Comparison of ENCODE assay signal across 13 cellular contexts in the genomic region with DNA sequence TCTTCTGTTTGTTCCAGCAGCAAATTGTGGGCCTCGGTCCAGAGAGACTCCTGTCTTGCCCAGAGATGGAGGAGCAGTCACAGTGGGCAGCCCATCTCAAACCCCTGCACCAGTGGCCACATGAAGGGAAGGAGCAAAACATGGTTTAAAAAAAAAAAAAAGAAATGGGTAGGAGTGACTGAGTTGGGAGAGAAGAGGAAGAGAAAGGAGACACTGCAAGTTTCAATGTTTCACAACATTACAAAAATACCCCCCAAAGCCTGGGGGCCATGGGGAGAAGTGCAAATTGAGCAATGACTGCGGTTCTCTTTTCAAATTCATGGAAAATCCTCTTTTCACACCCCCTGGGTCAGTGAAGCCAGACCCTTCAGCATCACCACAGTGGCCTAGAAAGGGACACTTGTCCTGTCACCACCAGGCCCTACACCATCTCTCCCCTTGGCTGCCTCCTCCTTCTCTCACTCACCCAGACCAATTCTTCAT.
A peak's percentile ranks its signal among the peaks of the same experiment; 100 is the strongest.
DNase-seq lines count a peak whose midpoint lies in the region; ATAC-seq and TF ChIP-seq lines count a peak whose summit lies in the region.
"Had no signal": no experiment of that assay in that cellular context is flagged by ENCODE, and none has a peak within 500 bp of the region (broad histone marks: within the 10 kb centered on the region; RNA-seq: fewer than 3 reads in every experiment).

No MANE protein-coding gene starts in this region.

- H3K4me1 ChIP-seq in colonic mucosa (peaks cover 4% of the 10 kb centered on the region), muscle layer of duodenum (ENCODE audit: control insufficient read depth in 1 of 2, insufficient read depth in 2 of 2, low read length in 2 of 2) (peaks cover 21 to 51% of the 10 kb centered on the region in 2 donors), tibial artery (peaks cover 0 to 55% (median 36%) of the 10 kb centered on the region in 4 donors)

- H3K9me3 ChIP-seq in colonic mucosa (no peaks in the 10 kb centered on the region), muscle layer of duodenum (ENCODE audit: control insufficient read depth in 1 of 2, low read length in 2 of 2) (no peaks in the 10 kb centered on the region), tibial artery (no peaks in the 10 kb centered on the region)

- ATAC-seq in GM18907 (IDR thresholded peaks at IDR 0.05; ENCODE audit: unreplicated experiment): no peak
- ATAC-seq: esophagus mucosa had no signal

- H3K9ac ChIP-seq in colonic mucosa (ENCODE audit: low read depth in 2 of 2, low read length in 2 of 2): no peak overlapping the region

- no peaks in the 10 kb centered on the region for H3K27me3 ChIP-seq in colonic mucosa
- no peaks in the 10 kb centered on the region for H3K27me3 ChIP-seq in muscle layer of duodenum (ENCODE audit: low read depth, low read length)
- no peaks in the 10 kb centered on the region for H3K27me3 ChIP-seq in tibial artery

- H3K4me3 ChIP-seq in NB4 (ENCODE audit: low read depth, low read length): no peak overlapping the region
- H3K4me3 ChIP-seq in colonic mucosa: no peak overlapping the region
- H3K4me3 ChIP-seq in muscle layer of duodenum (ENCODE audit: low read depth in 1 of 2, low read length in 2 of 2): no peak overlapping the region
- H3K4me3 ChIP-seq in tibial artery: no peak overlapping the region
- H3K4me3 ChIP-seq: PC-9 had no signal

- no peak for TF ChIP-seq CTCF in NB4 (IDR thresholded peaks at IDR 0.05; ENCODE audit: low read depth, low read length)
- no peak for TF ChIP-seq CTCF in colonic mucosa (IDR thresholded peaks at IDR 0.05)
- TF ChIP-seq CTCF in tibial artery (IDR thresholded peaks at IDR 0.05): no peak

- peak; percentile 94 for DNase-seq in NB4 (ENCODE audit: low read depth)
- no peak for DNase-seq in colonic mucosa
- peak in 1 of 2 donors; percentile 51 for DNase-seq in tibial artery
- no peak for DNase-seq in AG20443 (ENCODE audit: low spot score)
- no peak for DNase-seq in DMS114 treated with DMSO at 0.1 percent for 48 hours (lab: John Stamatoyannopoulos, UW; ENCODE audit: unreplicated experiment)
- no peak for DNase-seq in GM19240 (ENCODE audit: insufficient read length, low spot score)
- DNase-seq: DMS53, NCI-H1417 treated with DMSO at 0.1 percent for 48 hours, occipital lobe, PC-9 had no signal

- H3K27ac ChIP-seq in colonic mucosa (peak overlapping the region; percentile 53), muscle layer of duodenum (ENCODE audit: low read length) (peak overlapping the region; percentile 65), tibial artery (peak overlapping the region; percentile 2 to 26)
- H3K27ac ChIP-seq: PC-9 had no signal

- no peaks in the 10 kb centered on the region for H3K36me3 ChIP-seq in colonic mucosa
- no peaks in the 10 kb centered on the region for H3K36me3 ChIP-seq in muscle layer of duodenum (ENCODE audit: control insufficient read depth in 1 of 2, insufficient read depth in 2 of 2, low read length in 2 of 2)
- H3K36me3 ChIP-seq in tibial artery: no peaks in the 10 kb centered on the region

- TF ChIP-seq POLR2A in NB4 (IDR thresholded peaks at IDR 0.05; ENCODE audit: extremely low read depth, insufficient read length): no peak

- intact Hi-C loops in colonic mucosa (cut with DNase I) (no loop called here), tibial artery (cut with DNase I; ENCODE audit: low total_unique reads) (no loop called here)

Comparison
In these comparisons a context has a peak if more than half of its experiments do, and no peak if none do; other contexts are left out.
1. H3K27ac ChIP-seq: peak in every context shown above with its lines; median percentile 65 in muscle layer of duodenum; 53 in colonic mucosa; 14 in tibial artery.